ENCODE assay signal across 29 cellular contexts in genomic region chr2:85915606-85916303, GRCh38. TPM values are rescaled to one million over a fixed set of nuclear protein-coding genes. Genes with fewer than 3 reads are reported as not detected.
DNase-seq lines count a peak whose midpoint lies in the region; ATAC-seq and TF ChIP-seq lines count a peak whose summit lies in the region.
"Had no signal": no experiment of that assay in that cellular context is flagged by ENCODE, and none has a peak within 500 bp of the region (broad histone marks: within the 10 kb centered on the region; RNA-seq: fewer than 3 reads in every experiment).

No MANE protein-coding gene starts in this region.

- no peak overlapping the region for H3K27ac Mint-ChIP-seq in CD14-positive monocyte
- H3K27ac Mint-ChIP-seq in naive thymus-derived CD4-positive, alpha-beta T cell: no peak overlapping the region
- H3K27ac Mint-ChIP-seq: activated T-cell treated with anti-CD3 and anti-CD28 coated beads, Interleukin-2, amount 50 U/mL, for 72 hours; B cell; H9; natural killer cell; stimulated activated memory B cell treated with anti-CD40 and anti-IgM and Interleukin-4, amounts not matched to agents 10 μg/mL and 1 μg/mL and 100 μg/mL, for 72 hours had no signal

- 59 to 85% (median 69%) methylated on average over 3 of the region's 3 CpGs for WGBS in adrenal gland, 4 donors
- 50% methylated on average over 3 of the region's 3 CpGs for WGBS in urinary bladder

- H3K4me1 ChIP-seq in adrenal gland (replicated peaks in 1 of 2) (peaks cover 18 to 20% of the 10 kb centered on the region in 2 donors), urinary bladder (ENCODE audit: insufficient read depth) (no peaks in the 10 kb centered on the region)
- no peaks in the 10 kb centered on the region for H3K4me1 ChIP-seq in naive thymus-derived CD4-positive, alpha-beta T cell (ENCODE audit: control insufficient read depth in 2 of 2, insufficient read depth in 2 of 2, low read length in 2 of 2)

- no peak overlapping the region for H3K4me3 ChIP-seq in adrenal gland
- no peak overlapping the region for H3K4me3 ChIP-seq in fibroblast of the aortic adventitia (ENCODE audit: low read depth, low read length)
- no peak overlapping the region for H3K4me3 ChIP-seq in urinary bladder (ENCODE audit: low read depth, low read length)
- no peak overlapping the region for H3K4me3 ChIP-seq in naive thymus-derived CD4-positive, alpha-beta T cell (ENCODE audit: low read length)
- H3K4me3 ChIP-seq: cardiac muscle cell, gastrocnemius medialis, hepatocyte, left lung, SK-N-MC, tibial artery had no signal

- H3K9me3 Mint-ChIP-seq in CD14-positive monocyte: no peaks in the 10 kb centered on the region
- peaks cover 0 to 2% (median 0%) of the 10 kb centered on the region in 11 donors for H3K9me3 Mint-ChIP-seq in naive thymus-derived CD4-positive, alpha-beta T cell
- H3K9me3 Mint-ChIP-seq: activated T-cell treated with anti-CD3 and anti-CD28 coated beads, Interleukin-2, amount 50 U/mL, for 72 hours; H9; natural killer cell; stimulated activated memory B cell treated with anti-CD40 and anti-IgM and Interleukin-4, amounts not matched to agents 10 μg/mL and 1 μg/mL and 100 μg/mL, for 72 hours had no signal

- no peaks in the 10 kb centered on the region for H3K27me3 ChIP-seq in adrenal gland
- H3K27me3 ChIP-seq in naive thymus-derived CD4-positive, alpha-beta T cell (ENCODE audit: control insufficient read depth in 2 of 2, insufficient read depth in 2 of 2, low read length in 2 of 2): no peaks in the 10 kb centered on the region
- H3K27me3 ChIP-seq: cardiac muscle cell, gastrocnemius medialis, hepatocyte, left lung, tibial artery had no signal

- H3K36me3 ChIP-seq in adrenal gland (replicated peaks in 1 of 2) (no peaks in the 10 kb centered on the region), urinary bladder (ENCODE audit: insufficient read depth) (no peaks in the 10 kb centered on the region)
- H3K36me3 ChIP-seq in naive thymus-derived CD4-positive, alpha-beta T cell (ENCODE audit: control insufficient read depth in 2 of 3, insufficient read depth in 3 of 3, low read length in 3 of 3): no peaks in the 10 kb centered on the region
- H3K36me3 ChIP-seq: cardiac muscle cell, gastrocnemius medialis, left lung, tibial artery had no signal

- TF ChIP-seq CTCF in adrenal gland (IDR thresholded peaks at IDR 0.05) (no peak), fibroblast of the aortic adventitia (IDR thresholded peaks at IDR 0.05; ENCODE audit: insufficient read depth, low read length) (no peak), CD14-positive monocyte (IDR thresholded peaks at IDR 0.05) (no peak)

- H3K27me3 Mint-ChIP-seq in CD14-positive monocyte (ENCODE audit: low read depth in 3 of 3): no peaks in the 10 kb centered on the region
- H3K27me3 Mint-ChIP-seq in naive thymus-derived CD4-positive, alpha-beta T cell: peaks cover 0 to 9% (median 0%) of the 10 kb centered on the region in 5 donors
- H3K27me3 Mint-ChIP-seq: B cell; stimulated activated memory B cell treated with anti-CD40 and anti-IgM and Interleukin-4, amounts not matched to agents 10 μg/mL and 1 μg/mL and 100 μg/mL, for 72 hours had no signal

- H3K27ac ChIP-seq in adrenal gland: peak overlapping the region in 3 of 5 donors; percentile 20 to 44 (median 38)
- peak overlapping the region; percentile 25 for H3K27ac ChIP-seq in urinary bladder (ENCODE audit: low read depth)
- H3K27ac ChIP-seq in naive thymus-derived CD4-positive, alpha-beta T cell (ENCODE audit: low read depth, low read length): no peak overlapping the region
- H3K27ac ChIP-seq: cardiac muscle cell, gastrocnemius medialis, hepatocyte, left lung, SK-N-MC, tibial artery had no signal

- H3K4me3 Mint-ChIP-seq in CD14-positive monocyte: no peak overlapping the region
- H3K4me3 Mint-ChIP-seq in naive thymus-derived CD4-positive, alpha-beta T cell: no peak overlapping the region
- H3K4me3 Mint-ChIP-seq: activated T-cell treated with anti-CD3 and anti-CD28 coated beads, Interleukin-2, amount 50 U/mL, for 72 hours; B cell; H9; immature natural killer cell; natural killer cell; stimulated activated memory B cell treated with anti-CD40 and anti-IgM and Interleukin-4, amounts not matched to agents 10 μg/mL and 1 μg/mL and 100 μg/mL, for 72 hours had no signal

- CTCF ChIA-PET in naive thymus-derived CD4-positive, alpha-beta T cell (lab: Charles Lee): no interaction called here

- ATAC-seq in naive thymus-derived CD4-positive, alpha-beta T cell: no peak
- ATAC-seq: activated T-cell treated with anti-CD3 and anti-CD28 coated beads, Interleukin-2, amount 50 U/mL, for 72 hours; gastrocnemius medialis; left lung; stimulated activated memory B cell treated with anti-CD40 and anti-IgM and Interleukin-4, amounts not matched to agents 10 μg/mL and 1 μg/mL and 100 μg/mL, for 72 hours had no signal

- DNase-seq in GM03348 (ENCODE audit: low spot score): peak; percentile 56
- DNase-seq in adrenal gland: peak in 2 of 7 donors; percentile 33 to 53
- DNase-seq in fibroblast of the aortic adventitia (ENCODE audit: low read depth): peak; percentile 56
- no peak for DNase-seq in central memory CD4-positive, alpha-beta T cell
- no peak for DNase-seq in CD14-positive monocyte (ENCODE audit: low spot score)
- no peak for DNase-seq in mucosa of gallbladder (ENCODE audit: low spot score)
- no peak for DNase-seq in naive thymus-derived CD4-positive, alpha-beta T cell
- DNase-seq: activated CD4-positive, alpha-beta T cell treated with anti-CD3 and anti-CD28 coated beads for 48 hours; activated naive CD4-positive, alpha-beta T cell treated with Interleukin-2 at 50 U/mL for 16 hours; activated T-cell treated with anti-CD3 and anti-CD28 coated beads, Interleukin-2, amount 50 U/mL, for 72 hours; amygdala; gastrocnemius medialis; H9; immature natural killer cell; Kasumi-1; left lung; natural killer cell; NCI-H1694; NCI-H2171 treated with DMSO at 0.1 percent for 48 hours; NCI-H69; stimulated activated CD4-positive, alpha-beta T cell treated with anti-CD3 and anti-CD28 coated beads, Interleukin-2, amount 100 ng/mL, for 48 hours; T-helper 2 cell; tibial artery had no signal

- peaks cover 10% of the 10 kb centered on the region for H3K4me1 Mint-ChIP-seq in CD14-positive monocyte
- peaks cover 0 to 3% (median 0%) of the 10 kb centered on the region in 7 donors for H3K4me1 Mint-ChIP-seq in naive thymus-derived CD4-positive, alpha-beta T cell
- H3K4me1 Mint-ChIP-seq: immature natural killer cell, natural killer cell had no signal

- H3K9me3 ChIP-seq in adrenal gland (replicated peaks in 1 of 3): no peaks in the 10 kb centered on the region
- no peaks in the 10 kb centered on the region for H3K9me3 ChIP-seq in naive thymus-derived CD4-positive, alpha-beta T cell (ENCODE audit: control insufficient read depth in 2 of 3, low read length in 3 of 3)
- H3K9me3 ChIP-seq: gastrocnemius medialis, left lung, tibial artery had no signal

- TF ChIP-seq POLR2A in adrenal gland (IDR thresholded peaks at IDR 0.05): no peak

- POLR2A ChIA-PET in naive thymus-derived CD4-positive, alpha-beta T cell (lab: Charles Lee): interaction anchor here (0.6 kb wide), 1 partner anchor 104 kb away, joined by 4 read pairs; no protein-coding TSS in a partner anchor

- intact Hi-C loops in adrenal gland (cut with DNase I): no loop called here
- intact Hi-C loops in CD14-positive monocyte (cut with micrococcal nuclease): no loop called here
- intact Hi-C loops in naive thymus-derived CD4-positive, alpha-beta T cell (cut with micrococcal nuclease): no loop called here

- peaks cover 4 to 18% of the 10 kb centered on the region in 2 donors for H3K36me3 Mint-ChIP-seq in CD14-positive monocyte
- H3K36me3 Mint-ChIP-seq in naive thymus-derived CD4-positive, alpha-beta T cell: peaks cover 0 to 19% (median 5%) of the 10 kb centered on the region in 5 donors
- H3K36me3 Mint-ChIP-seq: natural killer cell had no signal

RNA-seq across cellular contexts. Expression of gene ST3GAL5, which starts 27.0 kb away (rescaled TPM):
- total RNA-seq in adrenal gland (100 to 1,000 TPM in 4 of 8 donors, 10 to 100 TPM in 4; 61.2 to 172 (median 111) TPM), fibroblast of the aortic adventitia (ENCODE audit: low replicate concordance) (19.4 and 87.6 TPM in 2 replicates), urinary bladder (59.4 TPM), mucosa of gallbladder (56.2 TPM)
- polyA plus RNA-seq in adrenal gland (10 to 100 TPM; 79.2 to 96.4 (median 79.7) TPM), urinary bladder (31.1 TPM), CD14-positive monocyte (10 to 100 TPM; 14.0 to 19.5 TPM)
- 10 to 100 TPM; 37.9 to 53.6 (median 43.0) TPM for total RNA-seq in naive thymus-derived CD4-positive, alpha-beta T cell
- polyA plus RNA-seq in naive thymus-derived CD4-positive, alpha-beta T cell: 10 to 100 TPM; 15.0 to 16.8 TPM

Comparison
In these comparisons a context has a peak if more than half of its experiments do, and no peak if none do; other contexts are left out.
1. DNase-seq: peak in GM03348 (single experiment) and fibroblast of the aortic adventitia (single experiment); none in central memory CD4-positive, alpha-beta T cell (single experiment), CD14-positive monocyte (single experiment), mucosa of gallbladder (single experiment) and naive thymus-derived CD4-positive, alpha-beta T cell (0 of 9).